In genomic region chr4:1337376-1337831, GRCh38 we compare ENCODE assay signal across 2 cellular contexts.
TF ChIP-seq lines count a peak whose summit lies in the region.

No MANE protein-coding gene starts in this region.

TF ChIP-seq in GM12878, 131 proteins besides CTCF, POLR2A, EP300 and RAD21:
- TF ChIP-seq BCL3 (IDR thresholded peaks at IDR 0.05; ENCODE audit: borderline replicate concordance, insufficient read depth, low read depth, low read length, poor library complexity, severe bottlenecking), result peak; percentile 96
- no peak for TF ChIP-seq YY1 (IDR thresholded peaks at IDR 0.05; ENCODE audit: low read depth, low read length)
- TF ChIP-seq USF2 (IDR thresholded peaks at IDR 0.05; ENCODE audit: borderline replicate concordance, low read depth, low read length), result no peak
- no peak for TF ChIP-seq HCFC1 (IDR thresholded peaks at IDR 0.05; ENCODE audit: low read length)
- TF ChIP-seq PBX3 (IDR thresholded peaks at IDR 0.05; ENCODE audit: insufficient replicate concordance, low read depth, low read length), result peak; percentile 46
- no peak for TF ChIP-seq NFXL1 (IDR thresholded peaks at IDR 0.05; ENCODE audit: borderline replicate concordance)
- TF ChIP-seq BHLHE40 (IDR thresholded peaks at IDR 0.05; ENCODE audit: borderline replicate concordance in 1 of 2, low read depth in 2 of 2, low read length in 1 of 2), result no peak
- TF ChIP-seq ZBTB4 (CRISPR knock-in tag; IDR thresholded peaks at IDR 0.05), result no peak
- no peak for TF ChIP-seq FOXM1 (IDR thresholded peaks at IDR 0.05; ENCODE audit: low read depth, low read length)
TF ChIP-seq in GM12878: peak in this region for 2.

TF ChIP-seq in HEK293T, 16 proteins besides CTCF, POLR2A, EP300 and RAD21 (continued from another document):
- TF ChIP-seq PKNOX1 (IDR thresholded peaks at IDR 0.05), result no peak
- no peak for TF ChIP-seq TARDBP (IDR thresholded peaks at IDR 0.05)
- no peak for TF ChIP-seq BHLHE40 (IDR thresholded peaks at IDR 0.05; ENCODE audit: borderline replicate concordance)
